In genomic region chr20:50372770-50373088, GRCh38 we compare ENCODE assay signal across 1 cellular context.
TF ChIP-seq lines count a peak whose summit lies in the region.

No MANE protein-coding gene starts in this region.

TF ChIP-seq in HEK293, 187 proteins besides CTCF, POLR2A, EP300 and RAD21 (continued from another document):
- TF ChIP-seq ZNF18 (tag by site-specific recombination; IDR thresholded peaks at IDR 0.05), result no peak
- TF ChIP-seq OSR2 (tag by site-specific recombination; IDR thresholded peaks at IDR 0.05), result peak; percentile 48; the same call in 1 of the 2 replicates
- TF ChIP-seq ZBTB10 (tag by site-specific recombination; IDR thresholded peaks at IDR 0.05), result 0 out of 2 replicates have a peak, but pooled peaks have one; percentile 32
- no peak for TF ChIP-seq ZNF24 (tag by site-specific recombination; IDR thresholded peaks at IDR 0.05)
- TF ChIP-seq ZNF449 (tag by site-specific recombination; IDR thresholded peaks at IDR 0.05), result peak; percentile 65; the same call in 1 of the 2 replicates
- TF ChIP-seq GFI1B (tag by site-specific recombination; IDR thresholded peaks at IDR 0.05), result no peak
- no peak for TF ChIP-seq ZNF138 (tag by site-specific recombination; IDR thresholded peaks at IDR 0.05; ENCODE audit: borderline replicate concordance)
- TF ChIP-seq ZNF214 (tag by site-specific recombination; IDR thresholded peaks at IDR 0.05; ENCODE audit: borderline replicate concordance), result no peak
- TF ChIP-seq ZNF311 (tag by site-specific recombination; IDR thresholded peaks at IDR 0.05; ENCODE audit: borderline replicate concordance), result no peak
